In genomic region chr11:132054822-132055221, GRCh38 we compare ENCODE assay signal across 1 cellular context.
TF ChIP-seq lines count a peak whose summit lies in the region.

No MANE protein-coding gene starts in this region.

TF ChIP-seq in GM23338, 12 proteins besides CTCF, POLR2A, EP300 and RAD21 (continued from another document):
- TF ChIP-seq ZNF462 (CRISPR knock-in tag; IDR thresholded peaks at IDR 0.05): no peak
- TF ChIP-seq JUNB (IDR thresholded peaks at IDR 0.05; ENCODE audit: unreplicated experiment): no peak
